Comparison of ENCODE assay signal across 1 cellular context in genomic region chr6:117653949-117654348, GRCh38.
A peak's percentile ranks its signal among the peaks of the same experiment; 100 is the strongest.
TF ChIP-seq lines count a peak whose summit lies in the region.

No MANE protein-coding gene starts in this region.

TF ChIP-seq in K562, 482 proteins besides CTCF, POLR2A, EP300 and RAD21 (continued from another document and continues in another):
- TF ChIP-seq RUNX1 (IDR thresholded peaks at IDR 0.05; ENCODE audit: low read depth): no peak
- no peak for TF ChIP-seq MITF (IDR thresholded peaks at IDR 0.05)
- no peak for TF ChIP-seq POLR3A (IDR thresholded peaks at IDR 0.05; ENCODE audit: borderline replicate concordance, extremely low read depth, insufficient read depth, insufficient read length)
- no peak for TF ChIP-seq ZNF445 (CRISPR knock-in tag; IDR thresholded peaks at IDR 0.05; ENCODE audit: low read depth)
- TF ChIP-seq MAX (CRISPR knock-in tag; IDR thresholded peaks at IDR 0.05): no peak
- TF ChIP-seq STAT5B (CRISPR knock-in tag; IDR thresholded peaks at IDR 0.05): no peak
- no peak for TF ChIP-seq COPS2 (conservative IDR thresholded peaks at IDR 0.05)
- TF ChIP-seq TEAD4 (IDR thresholded peaks at IDR 0.05; ENCODE audit: low read length): peak; percentile 89
- no peak for TF ChIP-seq TEAD4 (CRISPR knock-in tag; IDR thresholded peaks at IDR 0.05; ENCODE audit: borderline replicate concordance)
- no peak for TF ChIP-seq CHD1 (IDR thresholded peaks at IDR 0.05; ENCODE audit: low read length)
- no peak for TF ChIP-seq DMBX1 (CRISPR knock-in tag; IDR thresholded peaks at IDR 0.05; ENCODE audit: borderline replicate concordance)
- no peak for TF ChIP-seq EZH2 (IDR thresholded peaks at IDR 0.05; ENCODE audit: borderline replicate concordance, low read depth, low read length)
- TF ChIP-seq NONO (IDR thresholded peaks at IDR 0.05; ENCODE audit: low read depth in 2 of 2, low read length in 1 of 2): no peak
- no peak for TF ChIP-seq PTBP1 (IDR thresholded peaks at IDR 0.05; ENCODE audit: low read depth, low read length)
- no peak for TF ChIP-seq ILF3 (IDR thresholded peaks at IDR 0.05; ENCODE audit: borderline replicate concordance)
- no peak for TF ChIP-seq FUS (optimal IDR thresholded peaks at IDR 0.05; ENCODE audit: low read depth, low read length)
- no peak for TF ChIP-seq ZNF407 (IDR thresholded peaks at IDR 0.05; ENCODE audit: low read depth)
- TF ChIP-seq MLX (CRISPR knock-in tag; conservative IDR thresholded peaks at IDR 0.05): no peak
- TF ChIP-seq ZNF609 (CRISPR knock-in tag; IDR thresholded peaks at IDR 0.05; ENCODE audit: borderline replicate concordance): no peak
- TF ChIP-seq TCF3 (CRISPR knock-in tag; IDR thresholded peaks at IDR 0.05): peak; percentile 85
- TF ChIP-seq POU5F1 (IDR thresholded peaks at IDR 0.05; ENCODE audit: borderline replicate concordance, low read depth, low read length, partially characterized antibody): no peak
- no peak for TF ChIP-seq NR3C1 (CRISPR knock-in tag; IDR thresholded peaks at IDR 0.05)
- TF ChIP-seq RERE (CRISPR knock-in tag; IDR thresholded peaks at IDR 0.05; ENCODE audit: borderline replicate concordance): no peak
- TF ChIP-seq ZNF717 (CRISPR knock-in tag; IDR thresholded peaks at IDR 0.05): no peak
- TF ChIP-seq CBFA2T3 (IDR thresholded peaks at IDR 0.05): peak; percentile 91
- TF ChIP-seq ZBTB1 (CRISPR knock-in tag; IDR thresholded peaks at IDR 0.05; ENCODE audit: borderline replicate concordance, low read depth): no peak
- no peak for TF ChIP-seq BCLAF1 (IDR thresholded peaks at IDR 0.05; ENCODE audit: borderline replicate concordance in 1 of 2, control insufficient read depth in 1 of 2, low read depth in 2 of 2, low read length in 1 of 2)
- TF ChIP-seq FOXM1 (IDR thresholded peaks at IDR 0.05; ENCODE audit: low read depth): peak; percentile 46; the same call in 1 of the 2 replicates
- TF ChIP-seq FOXM1 (CRISPR knock-in tag; IDR thresholded peaks at IDR 0.05; ENCODE audit: low read depth): no peak
- TF ChIP-seq C11orf30 (IDR thresholded peaks at IDR 0.05; ENCODE audit: low read depth): no peak
- TF ChIP-seq NBN (IDR thresholded peaks at IDR 0.05; ENCODE audit: low read depth): no peak
- TF ChIP-seq ZFP36 (IDR thresholded peaks at IDR 0.05; ENCODE audit: low read depth, low read length, partially characterized antibody): no peak
- no peak for TF ChIP-seq ZZZ3 (IDR thresholded peaks at IDR 0.05)
- TF ChIP-seq FOXJ3 (CRISPR knock-in tag; IDR thresholded peaks at IDR 0.05): no peak
- TF ChIP-seq ZNF780A (CRISPR knock-in tag; IDR thresholded peaks at IDR 0.05): no peak
- no peak for TF ChIP-seq ZNF561 (CRISPR knock-in tag; conservative IDR thresholded peaks at IDR 0.05)
- TF ChIP-seq RBM25 (IDR thresholded peaks at IDR 0.05; ENCODE audit: low read depth, low read length, severe bottlenecking): no peak
- TF ChIP-seq NFXL1 (CRISPR knock-in tag; IDR thresholded peaks at IDR 0.05): no peak
